2 cellular contexts compared by ENCODE assay signal in the genomic region with DNA sequence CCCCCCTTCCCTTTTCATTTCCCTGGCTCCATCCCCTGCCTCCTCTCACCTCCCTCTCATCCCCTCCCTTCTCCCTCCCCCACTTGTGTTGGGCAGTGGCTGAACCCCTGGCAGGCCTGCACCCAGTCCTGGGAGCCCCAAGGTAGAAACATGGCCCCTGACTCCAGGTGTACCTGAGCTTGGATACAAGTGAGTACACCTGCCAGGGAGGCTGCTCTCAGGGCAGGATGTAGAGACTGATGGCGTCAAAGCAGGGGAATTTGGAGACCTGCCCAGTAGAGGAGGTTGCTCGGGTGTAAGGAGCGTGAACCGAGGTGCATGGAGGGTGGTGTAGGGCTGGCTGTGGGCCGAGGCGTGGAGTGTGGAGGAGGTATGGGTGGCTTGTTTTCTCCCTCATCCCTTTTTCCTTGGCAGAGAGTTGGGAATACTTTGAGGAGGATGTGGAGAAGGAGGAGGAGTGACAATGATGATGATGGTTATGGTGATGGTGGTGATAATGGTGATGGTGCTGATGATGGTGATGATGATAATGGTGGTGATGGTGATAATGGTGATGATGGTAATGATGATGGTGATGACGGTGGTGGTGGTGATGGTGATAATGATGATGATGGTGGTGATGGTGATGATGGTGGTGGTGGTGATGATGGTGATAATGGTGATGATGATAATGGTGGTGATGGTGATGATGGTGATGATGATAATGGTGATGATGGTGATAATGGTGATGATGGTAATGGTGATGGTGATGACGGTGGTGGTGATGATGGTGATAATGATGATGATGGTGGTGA.
TF ChIP-seq lines count a peak whose summit lies in the region.

No MANE protein-coding gene starts in this region.

TF ChIP-seq in K562, 482 proteins besides CTCF, POLR2A, EP300 and RAD21 (continues in another document):
- TF ChIP-seq ZNF561 (CRISPR knock-in tag; conservative IDR thresholded peaks at IDR 0.05) (no peak), USF1 (CRISPR knock-in tag; IDR thresholded peaks at IDR 0.05) (no peak), TAF9B (IDR thresholded peaks at IDR 0.05; ENCODE audit: partially characterized antibody) (no peak), CLOCK (CRISPR knock-in tag; IDR thresholded peaks at IDR 0.05; ENCODE audit: borderline replicate concordance) (no peak), KAT8 (IDR thresholded peaks at IDR 0.05; ENCODE audit: low read depth) (no peak), PTRF (tag; IDR thresholded peaks at IDR 0.05) (no peak)
- TF ChIP-seq, protein P1, sequence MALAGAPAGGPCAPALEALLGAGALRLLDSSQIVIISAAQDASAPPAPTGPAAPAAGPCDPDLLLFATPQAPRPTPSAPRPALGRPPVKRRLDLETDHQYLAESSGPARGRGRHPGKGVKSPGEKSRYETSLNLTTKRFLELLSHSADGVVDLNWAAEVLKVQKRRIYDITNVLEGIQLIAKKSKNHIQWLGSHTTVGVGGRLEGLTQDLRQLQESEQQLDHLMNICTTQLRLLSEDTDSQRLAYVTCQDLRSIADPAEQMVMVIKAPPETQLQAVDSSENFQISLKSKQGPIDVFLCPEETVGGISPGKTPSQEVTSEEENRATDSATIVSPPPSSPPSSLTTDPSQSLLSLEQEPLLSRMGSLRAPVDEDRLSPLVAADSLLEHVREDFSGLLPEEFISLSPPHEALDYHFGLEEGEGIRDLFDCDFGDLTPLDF (CRISPR knock-in tag; IDR thresholded peaks at IDR 0.05) = no peak
- TF ChIP-seq, protein P2, sequence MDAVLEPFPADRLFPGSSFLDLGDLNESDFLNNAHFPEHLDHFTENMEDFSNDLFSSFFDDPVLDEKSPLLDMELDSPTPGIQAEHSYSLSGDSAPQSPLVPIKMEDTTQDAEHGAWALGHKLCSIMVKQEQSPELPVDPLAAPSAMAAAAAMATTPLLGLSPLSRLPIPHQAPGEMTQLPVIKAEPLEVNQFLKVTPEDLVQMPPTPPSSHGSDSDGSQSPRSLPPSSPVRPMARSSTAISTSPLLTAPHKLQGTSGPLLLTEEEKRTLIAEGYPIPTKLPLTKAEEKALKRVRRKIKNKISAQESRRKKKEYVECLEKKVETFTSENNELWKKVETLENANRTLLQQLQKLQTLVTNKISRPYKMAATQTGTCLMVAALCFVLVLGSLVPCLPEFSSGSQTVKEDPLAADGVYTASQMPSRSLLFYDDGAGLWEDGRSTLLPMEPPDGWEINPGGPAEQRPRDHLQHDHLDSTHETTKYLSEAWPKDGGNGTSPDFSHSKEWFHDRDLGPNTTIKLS (IDR thresholded peaks at IDR 0.05; ENCODE audit: borderline replicate concordance, low read depth) = no peak

TF ChIP-seq in HepG2, 621 proteins besides CTCF, POLR2A, EP300 and RAD21:
- TF ChIP-seq POLR2AphosphoS2 (IDR thresholded peaks at IDR 0.05; ENCODE audit: low read depth, low read length) (no peak), FOXA1 (IDR thresholded peaks at IDR 0.05) (0 out of 2 replicates have a peak, but pooled peaks have one; percentile 21), FOXA1 (CRISPR knock-in tag; IDR thresholded peaks at IDR 0.05) (no peak), ZFY (CRISPR knock-in tag; IDR thresholded peaks at IDR 0.05) (no peak), CREB1 (IDR thresholded peaks at IDR 0.05) (peak; percentile 98), CREB1 (CRISPR knock-in tag; IDR thresholded peaks at IDR 0.05) (no peak), ZNF318 (CRISPR knock-in tag; IDR thresholded peaks at IDR 0.05) (no peak), ATF7 (IDR thresholded peaks at IDR 0.05) (peak; percentile 38; the same call in 1 of the 2 replicates), ATF7 (CRISPR knock-in tag; IDR thresholded peaks at IDR 0.05) (no peak), ZNF282 (IDR thresholded peaks at IDR 0.05; ENCODE audit: partially characterized antibody) (peak; percentile 12), GLI4 (CRISPR knock-in tag; IDR thresholded peaks at IDR 0.05; ENCODE audit: borderline replicate concordance) (no peak), JUNB (CRISPR knock-in tag; IDR thresholded peaks at IDR 0.05; ENCODE audit: borderline replicate concordance) (no peak), ZFP1 (CRISPR knock-in tag; IDR thresholded peaks at IDR 0.05) (no peak), ZNF570 (CRISPR knock-in tag; IDR thresholded peaks at IDR 0.05; ENCODE audit: borderline replicate concordance) (no peak), SOX6 (IDR thresholded peaks at IDR 0.05) (0 out of 2 replicates have a peak, but pooled peaks have one; percentile 16), SOX6 (CRISPR knock-in tag; IDR thresholded peaks at IDR 0.05) (no peak), TRIM22 (IDR thresholded peaks at IDR 0.05) (0 out of 2 replicates have a peak, but pooled peaks have one; percentile 76)
- TF ChIP-seq, protein P3, sequence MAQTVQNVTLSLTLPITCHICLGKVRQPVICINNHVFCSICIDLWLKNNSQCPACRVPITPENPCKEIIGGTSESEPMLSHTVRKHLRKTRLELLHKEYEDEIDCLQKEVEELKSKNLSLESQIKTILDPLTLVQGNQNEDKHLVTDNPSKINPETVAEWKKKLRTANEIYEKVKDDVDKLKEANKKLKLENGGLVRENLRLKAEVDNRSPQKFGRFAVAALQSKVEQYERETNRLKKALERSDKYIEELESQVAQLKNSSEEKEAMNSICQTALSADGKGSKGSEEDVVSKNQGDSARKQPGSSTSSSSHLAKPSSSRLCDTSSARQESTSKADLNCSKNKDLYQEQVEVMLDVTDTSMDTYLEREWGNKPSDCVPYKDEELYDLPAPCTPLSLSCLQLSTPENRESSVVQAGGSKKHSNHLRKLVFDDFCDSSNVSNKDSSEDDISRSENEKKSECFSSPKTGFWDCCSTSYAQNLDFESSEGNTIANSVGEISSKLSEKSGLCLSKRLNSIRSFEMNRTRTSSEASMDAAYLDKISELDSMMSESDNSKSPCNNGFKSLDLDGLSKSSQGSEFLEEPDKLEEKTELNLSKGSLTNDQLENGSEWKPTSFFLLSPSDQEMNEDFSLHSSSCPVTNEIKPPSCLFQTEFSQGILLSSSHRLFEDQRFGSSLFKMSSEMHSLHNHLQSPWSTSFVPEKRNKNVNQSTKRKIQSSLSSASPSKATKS (CRISPR knock-in tag; IDR thresholded peaks at IDR 0.05) = no peak
TF ChIP-seq in HepG2: peak in this region for 6.
